Comparison of ENCODE assay signal across 17 cellular contexts in the genomic region with DNA sequence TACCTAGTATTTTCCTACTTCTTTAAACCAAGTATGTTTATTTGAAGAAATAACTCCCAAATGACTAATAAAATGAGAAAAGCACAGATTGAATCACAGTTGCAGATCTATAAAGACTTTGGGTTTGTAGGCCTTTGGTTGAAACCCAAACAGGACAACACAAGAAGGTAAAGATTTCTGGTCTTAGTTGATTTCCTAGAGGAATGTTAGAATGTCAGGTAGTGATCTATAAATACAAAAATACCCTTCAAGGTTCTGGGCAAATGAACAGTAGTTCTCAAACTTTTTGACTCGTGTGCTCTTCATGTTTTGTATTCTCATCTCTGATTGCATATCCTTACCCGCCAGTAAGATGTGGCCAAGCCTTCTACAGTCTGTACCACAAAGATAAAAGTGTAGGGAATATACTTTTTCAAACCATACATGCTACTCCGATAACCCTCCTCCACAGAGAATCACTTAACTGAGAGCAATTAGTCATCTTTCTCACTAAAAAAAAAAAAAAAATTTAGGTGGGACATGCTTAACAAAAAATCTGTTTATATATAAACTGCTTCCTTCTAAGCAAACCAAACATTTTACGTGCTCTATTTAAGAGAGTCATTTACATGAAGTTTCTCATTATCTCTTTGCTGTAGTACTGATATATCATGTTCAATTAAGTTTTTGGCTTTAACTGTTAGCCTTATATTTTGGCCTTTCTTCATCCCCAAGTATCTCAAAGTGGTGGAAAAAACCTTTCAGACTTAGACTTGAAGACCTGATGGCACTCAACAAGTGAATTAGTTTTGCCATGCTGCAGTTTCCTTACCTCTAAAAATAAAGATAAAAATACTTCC. TPM values are rescaled to one million over a fixed set of nuclear protein-coding genes. Genes with fewer than 3 reads are reported as not detected.
A peak's percentile ranks its signal among the peaks of the same experiment; 100 is the strongest.
DNase-seq lines count a peak whose midpoint lies in the region; ATAC-seq and TF ChIP-seq lines count a peak whose summit lies in the region.
"Had no signal": no experiment of that assay in that cellular context is flagged by ENCODE, and none has a peak within 500 bp of the region (broad histone marks: within the 10 kb centered on the region; RNA-seq: fewer than 3 reads in every experiment).

No MANE protein-coding gene starts in this region.

- no peak overlapping the region for H2BK15ac ChIP-seq in IMR-90 (ENCODE audit: low read depth, low read length)

- TF ChIP-seq POLR2A in IMR-90 (IDR thresholded peaks at IDR 0.05; ENCODE audit: low read depth, low read length), result no peak

- H2BK20ac ChIP-seq in IMR-90 (ENCODE audit: low read depth, low read length), result no peak overlapping the region

- no peak overlapping the region for H4K91ac ChIP-seq in IMR-90 (ENCODE audit: insufficient read depth, low read depth, low read length)

- ATAC-seq in IMR-90 (ENCODE audit: low read depth) (peak; percentile 87), HG02759 (IDR thresholded peaks at IDR 0.05; ENCODE audit: unreplicated experiment) (no peak)
- ATAC-seq in stimulated activated naive CD8-positive, alpha-beta T cell treated with anti-CD3 and anti-CD28 coated beads, Interleukin-15, Interleukin-2, amounts not matched to agents 100 U/mL and 50 U/mL, for 24 hours, result peak; percentile 73
- no peak for ATAC-seq in activated CD4-positive, CD25-positive, alpha-beta regulatory T cell treated with anti-CD3 and anti-CD28 coated beads, Interleukin-2, amount 50 U/mL, for 24 hours
- ATAC-seq: lower lobe of right lung, right cardiac atrium had no signal

- DNase-seq in activated naive CD4-positive, alpha-beta T cell treated with Interleukin-2 at 50 U/mL for 16 hours, result no peak
- DNase-seq in IMR-90 (peak; percentile 70), hypothalamus (lab: John Stamatoyannopoulos, UW) (no peak)
- no peak for DNase-seq in activated naive CD8-positive, alpha-beta T cell treated with anti-CD3 and anti-CD28 coated beads for 36 hours
- no peak for DNase-seq in stimulated activated naive CD8-positive, alpha-beta T cell treated with anti-CD3 and anti-CD28 coated beads, Interleukin-15, Interleukin-2, amounts not matched to agents 100 U/mL and 50 U/mL, for 24 hours
- DNase-seq: activated gamma-delta T cell; Caco-2; effector memory CD4-positive, alpha-beta T cell; lower lobe of right lung; NCI-H1105; NCI-H2081 treated with DMSO at 0.1 percent for 48 hours; NCI-H524; right cardiac atrium had no signal

- no peak overlapping the region for H3K18ac ChIP-seq in IMR-90 (ENCODE audit: low read depth, low read length)

- no peak overlapping the region for H3K4me2 ChIP-seq in IMR-90 (ENCODE audit: low read depth, low read length)

- POLR2A ChIA-PET in IMR-90 (lab: Charles Lee; ENCODE audit: unreplicated experiment), result no interaction called here

- CTCF ChIA-PET in IMR-90 (lab: Yijun Ruan, JAX), result no interaction called here

- no peak overlapping the region for H3K4me3 ChIP-seq in IMR-90 (ENCODE audit: insufficient read depth, low read depth, low read length)
- H3K4me3 ChIP-seq: lower lobe of right lung, thoracic aorta had no signal

- no peaks in the 10 kb centered on the region for H3K9me3 ChIP-seq in IMR-90 (ENCODE audit: control insufficient read depth, insufficient read depth, low read length)
- H3K9me3 ChIP-seq: Caco-2, lower lobe of right lung, thoracic aorta had no signal

- no peak overlapping the region for H4K8ac ChIP-seq in IMR-90 (ENCODE audit: low read depth in 2 of 2, low read length in 2 of 2)

- no peaks in the 10 kb centered on the region for H3K9me1 ChIP-seq in IMR-90 (ENCODE audit: insufficient read depth, low read length)

- H3K36me3 Mint-ChIP-seq in activated naive CD4-positive, alpha-beta T cell treated with anti-CD3 and anti-CD28 coated beads, Interleukin-2, amount 50 U/mL, for 24 hours, result peaks cover 27% of the 10 kb centered on the region
- H3K36me3 Mint-ChIP-seq in activated naive CD8-positive, alpha-beta T cell treated with anti-CD3 and anti-CD28 coated beads for 36 hours, result peaks cover 63% of the 10 kb centered on the region

- H2AFZ ChIP-seq in IMR-90 (replicated peaks; ENCODE audit: low read length, poor library complexity), result no peak overlapping the region

- no peak overlapping the region for H2BK120ac ChIP-seq in IMR-90 (ENCODE audit: low read depth, low read length)

- in situ Hi-C loops in IMR-90 (cut with MboI; ENCODE audit: low sequenced_read_pairs), result no loop called here

- H3K27ac Mint-ChIP-seq in activated naive CD4-positive, alpha-beta T cell treated with anti-CD3 and anti-CD28 coated beads, Interleukin-2, amount 50 U/mL, for 24 hours, result peak overlapping the region; percentile 30
- peak overlapping the region; percentile 76 for H3K27ac Mint-ChIP-seq in activated naive CD8-positive, alpha-beta T cell treated with anti-CD3 and anti-CD28 coated beads for 36 hours

- H3K23ac ChIP-seq in IMR-90 (ENCODE audit: low read depth, low read length), result no peak overlapping the region

- H3K9ac ChIP-seq in IMR-90 (ENCODE audit: low read depth, low read length), result no peak overlapping the region

- peaks cover 48% of the 10 kb centered on the region for H3K36me3 ChIP-seq in IMR-90 (ENCODE audit: control insufficient read depth, insufficient read depth, low read length)

- no peaks in the 10 kb centered on the region for H3K27me3 Mint-ChIP-seq in activated naive CD4-positive, alpha-beta T cell treated with anti-CD3 and anti-CD28 coated beads, Interleukin-2, amount 50 U/mL, for 24 hours
- no peaks in the 10 kb centered on the region for H3K27me3 Mint-ChIP-seq in activated naive CD8-positive, alpha-beta T cell treated with anti-CD3 and anti-CD28 coated beads for 36 hours

- H3K4me1 ChIP-seq in IMR-90 (ENCODE audit: control insufficient read depth, insufficient read depth, low read length), result no peaks in the 10 kb centered on the region
- H3K4me1 ChIP-seq: Caco-2, lower lobe of right lung had no signal

- WGBS in IMR-90 (ENCODE audit: extremely low coverage in 2 of 2, insufficient read length in 1 of 2), 2 experiments, result no CpG with 5 or more reads among the region's 4 CpGs

- peaks cover 33% of the 10 kb centered on the region for H3K4me1 Mint-ChIP-seq in activated naive CD4-positive, alpha-beta T cell treated with anti-CD3 and anti-CD28 coated beads, Interleukin-2, amount 50 U/mL, for 24 hours
- H3K4me1 Mint-ChIP-seq in activated naive CD8-positive, alpha-beta T cell treated with anti-CD3 and anti-CD28 coated beads for 36 hours, result peaks cover 41% of the 10 kb centered on the region

- no peak overlapping the region for H3K56ac ChIP-seq in IMR-90 (ENCODE audit: extremely low read depth, insufficient read depth, low read length)

- peak overlapping the region; percentile 5; the same call in 1 of the 2 replicates for H3K27ac ChIP-seq in IMR-90 (ENCODE audit: insufficient read depth, low read length)
- H3K27ac ChIP-seq: lower lobe of right lung, thoracic aorta had no signal

- no peak overlapping the region for H3K4ac ChIP-seq in IMR-90 (ENCODE audit: low read depth, low read length)

- H3K79me1 ChIP-seq in IMR-90 (ENCODE audit: low read depth in 1 of 2, low read length in 2 of 2), result peaks cover 11 to 25% of the 10 kb centered on the region in 2 experiments; a peak in 3 of 4 replicates

- no peaks in the 10 kb centered on the region for H3K9me3 Mint-ChIP-seq in activated naive CD4-positive, alpha-beta T cell treated with anti-CD3 and anti-CD28 coated beads, Interleukin-2, amount 50 U/mL, for 24 hours
- no peaks in the 10 kb centered on the region for H3K9me3 Mint-ChIP-seq in activated naive CD8-positive, alpha-beta T cell treated with anti-CD3 and anti-CD28 coated beads for 36 hours

- H2BK5ac ChIP-seq in IMR-90 (ENCODE audit: low read depth, low read length, poor library complexity, severe bottlenecking), result peak overlapping the region; percentile 42

- TF ChIP-seq RAD21 in IMR-90 (IDR thresholded peaks at IDR 0.05; ENCODE audit: low read length), result no peak

- H3K14ac ChIP-seq in IMR-90 (replicated peaks; ENCODE audit: low read depth, low read length), result no peak overlapping the region

- no peak overlapping the region for H2AK5ac ChIP-seq in IMR-90 (ENCODE audit: low read depth, low read length)

- no peak overlapping the region for H4K5ac ChIP-seq in IMR-90 (ENCODE audit: low read depth, low read length)

- intact Hi-C loops in IMR-90 (cut with micrococcal nuclease), result loop anchor here (5.0 kb wide), 1 partner anchor 35 kb away; no protein-coding TSS in a partner anchor

- no TSS peak for BruUV-seq in IMR-90 (replicated peaks; lab: Mats Ljungman, UMichigan)

- peaks cover 8% of the 10 kb centered on the region; the same call in 1 of the 2 replicates for H4K20me1 ChIP-seq in IMR-90 (ENCODE audit: insufficient read depth, low read length)

- no peak for TF ChIP-seq CTCF in IMR-90 (conservative IDR thresholded peaks at IDR 0.05; ENCODE audit: low read depth, low read length)

- H3K4me3 Mint-ChIP-seq in activated naive CD4-positive, alpha-beta T cell treated with anti-CD3 and anti-CD28 coated beads, Interleukin-2, amount 50 U/mL, for 24 hours, result no peak overlapping the region
- no peak overlapping the region for H3K4me3 Mint-ChIP-seq in activated naive CD8-positive, alpha-beta T cell treated with anti-CD3 and anti-CD28 coated beads for 36 hours

- dilution Hi-C loops in IMR-90 (cut with HindIII; ENCODE audit: low sequenced_read_pairs, unreplicated experiment), result no loop called here

- H2AK9ac ChIP-seq in IMR-90 (replicated peaks; ENCODE audit: low read depth, low read length, poor library complexity), result no peak overlapping the region

- no peaks in the 10 kb centered on the region for H3K27me3 ChIP-seq in IMR-90 (ENCODE audit: control insufficient read depth, insufficient read depth, low read length)

TF ChIP-seq in IMR-90, 13 proteins besides CTCF, POLR2A, EP300 and RAD21 (continues in another document):
- TF ChIP-seq CEBPB (IDR thresholded peaks at IDR 0.05; ENCODE audit: low read depth, low read length), result no peak
- TF ChIP-seq MXI1 (IDR thresholded peaks at IDR 0.05; ENCODE audit: borderline replicate concordance, low read depth, low read length), result no peak
- no peak for TF ChIP-seq CHD1 (IDR thresholded peaks at IDR 0.05; ENCODE audit: low read depth, low read length)
- no peak for TF ChIP-seq NFE2L2 (IDR thresholded peaks at IDR 0.05; ENCODE audit: low read depth, low read length)

RNA-seq across cellular contexts. Expression of a gene that starts 36.0 kb away (rescaled TPM):
- 73.1 and 105 TPM in 2 replicates for total RNA-seq in IMR-90 (2012; rRNA removed)
- polyA plus RNA-seq in IMR-90 (2012; rRNA removed), result 27.8 and 29.7 TPM in 2 replicates
- polyA plus RNA-seq in IMR-90 (2012; cell fraction: cytosol; rRNA removed), result 14.2 and 16.4 TPM in 2 replicates
- polyA plus RNA-seq in IMR-90 (2012; cell fraction: nucleus; rRNA removed; ENCODE audit: low replicate concordance), result 7.8 and 20.8 TPM in 2 replicates
- total RNA-seq in activated naive CD8-positive, alpha-beta T cell treated with anti-CD3 and anti-CD28 coated beads for 36 hours, result 10 to 100 TPM; 48.5 to 53.2 TPM

RNA-seq across cellular contexts. Expression of a gene that starts 42.0 kb away (rescaled TPM):
- total RNA-seq in IMR-90 (2012; rRNA removed), result 23.8 and 41.4 TPM in 2 replicates
- polyA plus RNA-seq in IMR-90 (2012; rRNA removed), result 31.1 and 46.4 TPM in 2 replicates
- 13.2 and 15.6 TPM in 2 replicates for polyA plus RNA-seq in IMR-90 (2012; cell fraction: cytosol; rRNA removed)
- polyA plus RNA-seq in IMR-90 (2012; cell fraction: nucleus; rRNA removed; ENCODE audit: low replicate concordance), result 14.3 and 60.9 TPM in 2 replicates
- total RNA-seq in activated naive CD8-positive, alpha-beta T cell treated with anti-CD3 and anti-CD28 coated beads for 36 hours, result 10 to 100 TPM; 61.4 to 62.3 TPM

Comparison
In these comparisons a context has a peak if more than half of its experiments do, and no peak if none do; other contexts are left out.
1. ATAC-seq: peak in IMR-90 (single experiment) and stimulated activated naive CD8-positive, alpha-beta T cell treated with anti-CD3 and anti-CD28 coated beads, Interleukin-15, Interleukin-2, amounts not matched to agents 100 U/mL and 50 U/mL, for 24 hours (single experiment); none in activated CD4-positive, CD25-positive, alpha-beta regulatory T cell treated with anti-CD3 and anti-CD28 coated beads, Interleukin-2, amount 50 U/mL, for 24 hours (0 of 2) and HG02759 (single experiment).